In the genomic region with DNA sequence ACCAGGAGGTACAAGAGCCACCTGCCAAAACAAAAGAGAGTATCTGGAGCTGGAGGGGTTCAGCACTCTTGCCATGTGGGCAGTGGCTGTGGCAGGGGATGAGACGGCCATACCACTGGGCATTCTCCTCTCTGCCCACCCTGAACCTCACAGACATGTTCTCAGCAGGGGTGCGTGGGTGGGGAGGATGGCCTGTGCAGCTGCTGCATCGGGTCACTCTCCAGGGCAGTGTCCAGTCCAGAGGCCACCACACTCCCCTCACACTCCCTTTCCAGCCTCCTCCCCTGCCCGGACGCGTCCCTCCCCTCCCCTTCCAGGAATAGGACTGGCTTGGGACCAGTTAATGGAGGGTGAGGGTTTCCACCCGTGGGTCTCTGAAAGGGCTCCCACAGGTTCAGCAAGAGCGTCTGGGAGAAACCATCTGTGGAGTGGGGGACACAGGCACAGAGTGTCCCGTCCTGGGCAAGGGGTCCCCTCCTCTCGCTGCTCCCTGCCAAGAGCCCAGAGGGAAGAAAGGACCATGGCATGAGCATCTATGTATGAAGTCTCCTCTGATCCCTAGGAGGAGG, we compare ENCODE assay signal across 8 cellular contexts. TPM values are rescaled to one million over a fixed set of nuclear protein-coding genes. Genes with fewer than 3 reads are reported as not detected.
DNase-seq lines count a peak whose midpoint lies in the region; ATAC-seq and TF ChIP-seq lines count a peak whose summit lies in the region.

No MANE protein-coding gene starts in this region.

- H4K20me1 ChIP-seq in GM23248 (ENCODE audit: insufficient read depth): no peaks in the 10 kb centered on the region

- no peaks in the 10 kb centered on the region for H3K79me2 ChIP-seq in GM23248 (ENCODE audit: insufficient read depth)

- H3K9me3 ChIP-seq in GM23248 (ENCODE audit: low read depth) (no peaks in the 10 kb centered on the region), iPS-20b (ENCODE audit: insufficient read depth, low read depth, low read length) (no peaks in the 10 kb centered on the region), spleen (no peaks in the 10 kb centered on the region)

- H2AFZ ChIP-seq in GM23248: peak overlapping the region; percentile 75

- TF ChIP-seq CTCF in spleen (IDR thresholded peaks at IDR 0.05 in 8 of 11, conservative IDR thresholded peaks at IDR 0.05 in 3 of 11): no peak

- no peaks in the 10 kb centered on the region for H3K9me2 ChIP-seq in GM23248 (ENCODE audit: insufficient read depth)

- ATAC-seq in activated naive CD4-positive, alpha-beta T cell treated with anti-CD3 and anti-CD28 coated beads, Interleukin-2, amount 50 U/mL, for 72 hours: peak in 1 of 2 donors; percentile 3
- ATAC-seq in GM19023 (IDR thresholded peaks at IDR 0.05; ENCODE audit: unreplicated experiment): no peak

- peak overlapping the region; percentile 85 for H3K4me2 ChIP-seq in GM23248 (ENCODE audit: unreplicated experiment)

- H3K36me3 ChIP-seq in GM23248 (ENCODE audit: low read depth): no peaks in the 10 kb centered on the region
- no peaks in the 10 kb centered on the region for H3K36me3 ChIP-seq in iPS-20b (ENCODE audit: insufficient read depth, low read depth, low read length)
- peaks cover 0 to 41% (median 4%) of the 10 kb centered on the region in 6 donors for H3K36me3 ChIP-seq in spleen

- H3K4me3 ChIP-seq in GM23248 (peak overlapping the region; percentile 75), iPS-20b (ENCODE audit: low read length) (peak overlapping the region; percentile 49; the same call in 1 of the 2 replicates), spleen (peak overlapping the region; percentile 36 to 71 (median 49))

- H3K9me3 Mint-ChIP-seq in activated naive CD4-positive, alpha-beta T cell treated with anti-CD3 and anti-CD28 coated beads, Interleukin-2, amount 50 U/mL, for 72 hours: no peaks in the 10 kb centered on the region

- TF ChIP-seq POLR2A in spleen (IDR thresholded peaks at IDR 0.05): no peak

- intact Hi-C loops in spleen (cut with DNase I; ENCODE audit: low total_unique reads): loop anchor here (10.0 kb wide), 1 partner anchor 77 kb away; a partner anchor contains a TSS

- peak overlapping the region; percentile 67 for H3K9ac ChIP-seq in GM23248
- no peak overlapping the region for H3K9ac ChIP-seq in iPS-20b (ENCODE audit: low read depth, low read length)

- H3K36me3 Mint-ChIP-seq in activated naive CD4-positive, alpha-beta T cell treated with anti-CD3 and anti-CD28 coated beads, Interleukin-2, amount 50 U/mL, for 72 hours: no peaks in the 10 kb centered on the region

- H3F3A ChIP-seq in GM23248 (ENCODE audit: insufficient read depth): peaks cover 25% of the 10 kb centered on the region

- DNase-seq in GM23248: peak; percentile 43
- DNase-seq in activated naive CD4-positive, alpha-beta T cell treated with anti-CD3 and anti-CD28 coated beads, Interleukin-2, amount 50 U/mL, for 72 hours (ENCODE audit: low spot score in 2 of 2): no peak
- DNase-seq in spleen: no peak
- no peak for DNase-seq in SW 1271 (lab: John Stamatoyannopoulos, UW)
- no peak for DNase-seq in HUDEP-2 (lab: John Stamatoyannopoulos, UW; ENCODE audit: unreplicated experiment in 76 of 76)
- DNase-seq in pons (ENCODE audit: low spot score): no peak

- no peaks in the 10 kb centered on the region for H3K27me3 ChIP-seq in GM23248 (replicated peaks; ENCODE audit: insufficient read depth)
- H3K27me3 ChIP-seq in iPS-20b (ENCODE audit: insufficient read depth, low read length): 0 out of 2 replicates have a peak, but pooled peaks cover 4% of the 10 kb centered on the region
- no peaks in the 10 kb centered on the region for H3K27me3 ChIP-seq in spleen (replicated peaks in 1 of 7)

- WGBS in GM23248 (ENCODE audit: low coverage in 1 of 2, low lambda C conversion rate in 2 of 2, missing lambda C conversion rate in 2 of 2), 2 experiments: 3 to 6% methylated on average over 7 to 10 of the region's 10 CpGs
- WGBS in spleen, 5 donors: 44 to 63% (median 50%) methylated on average over 10 of the region's 10 CpGs

- H3K4me1 ChIP-seq in GM23248 (ENCODE audit: insufficient read depth) (peaks cover 22% of the 10 kb centered on the region), iPS-20b (ENCODE audit: insufficient read depth, low read length) (peaks cover 17% of the 10 kb centered on the region; the same call in 1 of the 2 replicates), spleen (peaks cover 0 to 58% (median 25%) of the 10 kb centered on the region in 6 donors)

- H3K27ac Mint-ChIP-seq in activated naive CD4-positive, alpha-beta T cell treated with anti-CD3 and anti-CD28 coated beads, Interleukin-2, amount 50 U/mL, for 72 hours: peak overlapping the region; percentile 91 to 94

- in situ Hi-C loops in GM23248 (cut with MboI): no loop called here

- no peak overlapping the region for H3K27ac ChIP-seq in GM23248
- no peak overlapping the region for H3K27ac ChIP-seq in iPS-20b (ENCODE audit: low read length)
- H3K27ac ChIP-seq in spleen: peak overlapping the region; percentile 27 to 82 (median 76)

RNA-seq across cellular contexts. Expression of a gene that starts 0.5 kb away (rescaled TPM):
- total RNA-seq in GM23248 (2014; rRNA removed; shearing (Covaris generic)): 51.1 and 52.2 TPM in 2 replicates
- 75.0 and 78.9 TPM in 2 replicates for polyA plus RNA-seq in GM23248 (2016; fragmentation: Nextera tagmentation; extraction: Ambion mirVana)
- 1 to 10 TPM; 3.9 to 5.6 TPM for total RNA-seq in activated naive CD4-positive, alpha-beta T cell treated with anti-CD3 and anti-CD28 coated beads, Interleukin-2, amount 50 U/mL, for 72 hours
- total RNA-seq in spleen: 100 to 1,000 TPM; 188 to 421 (median 289) TPM
- polyA plus RNA-seq in spleen: 100 to 1,000 TPM in 2 of 3 donors, 10 to 100 TPM in 1; 91.8 to 183 (median 154) TPM

RNA-seq across cellular contexts. Expression of a gene that starts 17.3 kb away (rescaled TPM):
- total RNA-seq in GM23248 (2014; rRNA removed; shearing (Covaris generic)): 22.2 and 26.7 TPM in 2 replicates
- polyA plus RNA-seq in GM23248 (2016; fragmentation: Nextera tagmentation; extraction: Ambion mirVana) (14.3 and 14.9 TPM in 2 replicates), spleen (10 to 100 TPM; 19.1 to 26.1 (median 20.3) TPM)
- total RNA-seq in activated naive CD4-positive, alpha-beta T cell treated with anti-CD3 and anti-CD28 coated beads, Interleukin-2, amount 50 U/mL, for 72 hours: 10 to 100 TPM; 18.6 to 21.8 TPM
- total RNA-seq in spleen: 100 to 1,000 TPM in 3 of 7 donors, 10 to 100 TPM in 4; 67.0 to 126 (median 93.1) TPM

RNA-seq across cellular contexts. Expression of a gene that starts 31.2 kb away (rescaled TPM):
- total RNA-seq in GM23248 (2014; rRNA removed; shearing (Covaris generic)): 174 and 200 TPM in 2 replicates
- polyA plus RNA-seq in GM23248 (2016; fragmentation: Nextera tagmentation; extraction: Ambion mirVana): 195 and 198 TPM in 2 replicates
- 10 to 100 TPM in 1 of 2 donors, 1 to 10 TPM in 1; 4.8 to 21.9 TPM for total RNA-seq in activated naive CD4-positive, alpha-beta T cell treated with anti-CD3 and anti-CD28 coated beads, Interleukin-2, amount 50 U/mL, for 72 hours
- 100 to 1,000 TPM; 235 to 451 (median 312) TPM for total RNA-seq in spleen
- polyA plus RNA-seq in spleen: 100 to 1,000 TPM; 102 to 179 (median 128) TPM

RNA-seq across cellular contexts. Expression of a gene that starts 36.9 kb away (rescaled TPM):
- not detected in 2 replicates for total RNA-seq in GM23248 (2014; rRNA removed; shearing (Covaris generic))
- polyA plus RNA-seq in GM23248 (2016; fragmentation: Nextera tagmentation; extraction: Ambion mirVana): 0.38 TPM in 1 of 2 replicates, not detected in the other
- not detected for total RNA-seq in activated naive CD4-positive, alpha-beta T cell treated with anti-CD3 and anti-CD28 coated beads, Interleukin-2, amount 50 U/mL, for 72 hours
- total RNA-seq in spleen: 100 to 1,000 TPM in 5 of 7 donors, 10 to 100 TPM in 2; 55.5 to 158 (median 106) TPM
- polyA plus RNA-seq in spleen: 100 to 1,000 TPM in 1 of 3 donors, 10 to 100 TPM in 2; 93.2 to 170 (median 97.7) TPM

RNA-seq across cellular contexts. Expression of a gene that starts 38.4 kb away (rescaled TPM):
- 4.5 and 12.3 TPM in 2 replicates for total RNA-seq in GM23248 (2014; rRNA removed; shearing (Covaris generic))
- polyA plus RNA-seq in GM23248 (2016; fragmentation: Nextera tagmentation; extraction: Ambion mirVana): 1.8 and 2.9 TPM in 2 replicates
- total RNA-seq in activated naive CD4-positive, alpha-beta T cell treated with anti-CD3 and anti-CD28 coated beads, Interleukin-2, amount 50 U/mL, for 72 hours: 10 to 100 TPM; 36.8 to 57.0 TPM
- total RNA-seq in spleen: 100 to 1,000 TPM in 2 of 7 donors, 10 to 100 TPM in 5; 40.1 to 131 (median 87.9) TPM
- 10 to 100 TPM; 15.0 to 21.5 (median 18.7) TPM for polyA plus RNA-seq in spleen

Comparison
In these comparisons a context has a peak if more than half of its experiments do, and no peak if none do; other contexts are left out.
1. H3K27ac ChIP-seq: peak in spleen (8 of 8); none in GM23248 (single experiment) and iPS-20b (single experiment).
2. Peak in every context shown above with its lines, with median percentiles within 50 percentile points of each other: H3K4me3 ChIP-seq.